Comparison of ENCODE assay signal across 2 cellular contexts in the genomic region with DNA sequence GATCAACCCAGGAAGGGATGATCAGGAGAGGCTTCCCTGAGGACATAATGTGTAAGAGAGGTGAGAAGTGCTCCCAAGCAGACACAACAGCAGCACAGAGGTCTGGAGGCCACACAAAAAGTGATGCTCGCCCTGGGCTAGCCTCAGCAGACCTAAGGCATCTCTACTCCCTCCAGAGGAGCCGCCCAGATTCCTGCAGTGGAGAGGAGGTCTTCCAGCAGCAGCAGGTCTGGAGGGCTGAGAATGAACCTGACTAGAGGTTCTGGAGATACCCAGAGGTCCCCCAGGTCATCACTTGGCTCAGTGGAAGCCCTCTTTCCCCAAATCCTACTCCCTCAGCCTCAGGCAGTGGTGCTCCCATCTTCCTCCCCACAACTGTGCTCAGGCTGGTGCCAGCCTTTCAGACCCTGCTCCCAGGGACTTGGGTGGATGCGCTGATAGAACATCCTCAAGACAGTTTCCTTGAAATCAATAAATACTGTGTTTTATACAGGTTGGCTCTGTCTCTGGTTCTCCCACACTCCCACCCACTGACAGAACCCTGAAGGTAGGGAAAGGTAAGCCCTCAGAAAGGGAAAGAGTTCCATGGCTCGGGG.
TF ChIP-seq lines count a peak whose summit lies in the region.

No MANE protein-coding gene starts in this region.

TF ChIP-seq in SK-N-SH treated with all-trans-retinoic acid at 6 μM for 48 hours, 23 proteins besides CTCF, POLR2A, EP300 and RAD21 (continued from another document):
- TF ChIP-seq, protein P1, sequence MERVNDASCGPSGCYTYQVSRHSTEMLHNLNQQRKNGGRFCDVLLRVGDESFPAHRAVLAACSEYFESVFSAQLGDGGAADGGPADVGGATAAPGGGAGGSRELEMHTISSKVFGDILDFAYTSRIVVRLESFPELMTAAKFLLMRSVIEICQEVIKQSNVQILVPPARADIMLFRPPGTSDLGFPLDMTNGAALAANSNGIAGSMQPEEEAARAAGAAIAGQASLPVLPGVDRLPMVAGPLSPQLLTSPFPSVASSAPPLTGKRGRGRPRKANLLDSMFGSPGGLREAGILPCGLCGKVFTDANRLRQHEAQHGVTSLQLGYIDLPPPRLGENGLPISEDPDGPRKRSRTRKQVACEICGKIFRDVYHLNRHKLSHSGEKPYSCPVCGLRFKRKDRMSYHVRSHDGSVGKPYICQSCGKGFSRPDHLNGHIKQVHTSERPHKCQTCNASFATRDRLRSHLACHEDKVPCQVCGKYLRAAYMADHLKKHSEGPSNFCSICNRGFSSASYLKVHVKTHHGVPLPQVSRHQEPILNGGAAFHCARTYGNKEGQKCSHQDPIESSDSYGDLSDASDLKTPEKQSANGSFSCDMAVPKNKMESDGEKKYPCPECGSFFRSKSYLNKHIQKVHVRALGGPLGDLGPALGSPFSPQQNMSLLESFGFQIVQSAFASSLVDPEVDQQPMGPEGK (CRISPR knock-in tag; IDR thresholded peaks at IDR 0.05; ENCODE audit: borderline replicate concordance) = no peak
- TF ChIP-seq ZFP3 (CRISPR knock-in tag; IDR thresholded peaks at IDR 0.05) = no peak
- no peak for TF ChIP-seq BACH2 (CRISPR knock-in tag; IDR thresholded peaks at IDR 0.05; ENCODE audit: borderline replicate concordance)
- no peak for TF ChIP-seq ZNF70 (CRISPR knock-in tag; IDR thresholded peaks at IDR 0.05)
- no peak for TF ChIP-seq TOX (CRISPR knock-in tag; IDR thresholded peaks at IDR 0.05; ENCODE audit: borderline replicate concordance)
- TF ChIP-seq PPARA (CRISPR knock-in tag; IDR thresholded peaks at IDR 0.05; ENCODE audit: borderline replicate concordance) = no peak
- no peak for TF ChIP-seq ARNTL (CRISPR knock-in tag; IDR thresholded peaks at IDR 0.05; ENCODE audit: borderline replicate concordance, low read depth)
- TF ChIP-seq, protein P2, sequence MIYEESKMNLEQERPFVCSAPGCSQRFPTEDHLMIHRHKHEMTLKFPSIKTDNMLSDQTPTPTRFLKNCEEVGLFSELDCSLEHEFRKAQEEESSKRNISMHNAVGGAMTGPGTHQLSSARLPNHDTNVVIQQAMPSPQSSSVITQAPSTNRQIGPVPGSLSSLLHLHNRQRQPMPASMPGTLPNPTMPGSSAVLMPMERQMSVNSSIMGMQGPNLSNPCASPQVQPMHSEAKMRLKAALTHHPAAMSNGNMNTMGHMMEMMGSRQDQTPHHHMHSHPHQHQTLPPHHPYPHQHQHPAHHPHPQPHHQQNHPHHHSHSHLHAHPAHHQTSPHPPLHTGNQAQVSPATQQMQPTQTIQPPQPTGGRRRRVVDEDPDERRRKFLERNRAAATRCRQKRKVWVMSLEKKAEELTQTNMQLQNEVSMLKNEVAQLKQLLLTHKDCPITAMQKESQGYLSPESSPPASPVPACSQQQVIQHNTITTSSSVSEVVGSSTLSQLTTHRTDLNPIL (CRISPR knock-in tag; IDR thresholded peaks at IDR 0.05; ENCODE audit: low read depth) = no peak
- TF ChIP-seq TCF4 (CRISPR knock-in tag; IDR thresholded peaks at IDR 0.05; ENCODE audit: borderline replicate concordance) = no peak
- TF ChIP-seq ZNF8 (CRISPR knock-in tag; IDR thresholded peaks at IDR 0.05) = no peak
- no peak for TF ChIP-seq TSHZ2 (CRISPR knock-in tag; IDR thresholded peaks at IDR 0.05)

TF ChIP-seq in SK-N-SH, 30 proteins besides CTCF, POLR2A, EP300 and RAD21 (continued from another document):
- TF ChIP-seq, protein P3, sequence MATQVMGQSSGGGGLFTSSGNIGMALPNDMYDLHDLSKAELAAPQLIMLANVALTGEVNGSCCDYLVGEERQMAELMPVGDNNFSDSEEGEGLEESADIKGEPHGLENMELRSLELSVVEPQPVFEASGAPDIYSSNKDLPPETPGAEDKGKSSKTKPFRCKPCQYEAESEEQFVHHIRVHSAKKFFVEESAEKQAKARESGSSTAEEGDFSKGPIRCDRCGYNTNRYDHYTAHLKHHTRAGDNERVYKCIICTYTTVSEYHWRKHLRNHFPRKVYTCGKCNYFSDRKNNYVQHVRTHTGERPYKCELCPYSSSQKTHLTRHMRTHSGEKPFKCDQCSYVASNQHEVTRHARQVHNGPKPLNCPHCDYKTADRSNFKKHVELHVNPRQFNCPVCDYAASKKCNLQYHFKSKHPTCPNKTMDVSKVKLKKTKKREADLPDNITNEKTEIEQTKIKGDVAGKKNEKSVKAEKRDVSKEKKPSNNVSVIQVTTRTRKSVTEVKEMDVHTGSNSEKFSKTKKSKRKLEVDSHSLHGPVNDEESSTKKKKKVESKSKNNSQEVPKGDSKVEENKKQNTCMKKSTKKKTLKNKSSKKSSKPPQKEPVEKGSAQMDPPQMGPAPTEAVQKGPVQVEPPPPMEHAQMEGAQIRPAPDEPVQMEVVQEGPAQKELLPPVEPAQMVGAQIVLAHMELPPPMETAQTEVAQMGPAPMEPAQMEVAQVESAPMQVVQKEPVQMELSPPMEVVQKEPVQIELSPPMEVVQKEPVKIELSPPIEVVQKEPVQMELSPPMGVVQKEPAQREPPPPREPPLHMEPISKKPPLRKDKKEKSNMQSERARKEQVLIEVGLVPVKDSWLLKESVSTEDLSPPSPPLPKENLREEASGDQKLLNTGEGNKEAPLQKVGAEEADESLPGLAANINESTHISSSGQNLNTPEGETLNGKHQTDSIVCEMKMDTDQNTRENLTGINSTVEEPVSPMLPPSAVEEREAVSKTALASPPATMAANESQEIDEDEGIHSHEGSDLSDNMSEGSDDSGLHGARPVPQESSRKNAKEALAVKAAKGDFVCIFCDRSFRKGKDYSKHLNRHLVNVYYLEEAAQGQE (IDR thresholded peaks at IDR 0.05; ENCODE audit: low read depth, low read length) = no peak
- TF ChIP-seq POLR2AphosphoS5 (IDR thresholded peaks at IDR 0.05; ENCODE audit: low read depth, low read length) (no peak), RFX5 (IDR thresholded peaks at IDR 0.05; ENCODE audit: low read length) (no peak), NFIC (IDR thresholded peaks at IDR 0.05; ENCODE audit: borderline replicate concordance) (no peak), SIN3A (IDR thresholded peaks at IDR 0.05; ENCODE audit: borderline replicate concordance, low read depth, low read length) (no peak), ELF1 (IDR thresholded peaks at IDR 0.05) (no peak)
TF ChIP-seq in SK-N-SH: peak in this region for 0.
